Comparison of ENCODE assay signal across 8 cellular contexts in the genomic region with DNA sequence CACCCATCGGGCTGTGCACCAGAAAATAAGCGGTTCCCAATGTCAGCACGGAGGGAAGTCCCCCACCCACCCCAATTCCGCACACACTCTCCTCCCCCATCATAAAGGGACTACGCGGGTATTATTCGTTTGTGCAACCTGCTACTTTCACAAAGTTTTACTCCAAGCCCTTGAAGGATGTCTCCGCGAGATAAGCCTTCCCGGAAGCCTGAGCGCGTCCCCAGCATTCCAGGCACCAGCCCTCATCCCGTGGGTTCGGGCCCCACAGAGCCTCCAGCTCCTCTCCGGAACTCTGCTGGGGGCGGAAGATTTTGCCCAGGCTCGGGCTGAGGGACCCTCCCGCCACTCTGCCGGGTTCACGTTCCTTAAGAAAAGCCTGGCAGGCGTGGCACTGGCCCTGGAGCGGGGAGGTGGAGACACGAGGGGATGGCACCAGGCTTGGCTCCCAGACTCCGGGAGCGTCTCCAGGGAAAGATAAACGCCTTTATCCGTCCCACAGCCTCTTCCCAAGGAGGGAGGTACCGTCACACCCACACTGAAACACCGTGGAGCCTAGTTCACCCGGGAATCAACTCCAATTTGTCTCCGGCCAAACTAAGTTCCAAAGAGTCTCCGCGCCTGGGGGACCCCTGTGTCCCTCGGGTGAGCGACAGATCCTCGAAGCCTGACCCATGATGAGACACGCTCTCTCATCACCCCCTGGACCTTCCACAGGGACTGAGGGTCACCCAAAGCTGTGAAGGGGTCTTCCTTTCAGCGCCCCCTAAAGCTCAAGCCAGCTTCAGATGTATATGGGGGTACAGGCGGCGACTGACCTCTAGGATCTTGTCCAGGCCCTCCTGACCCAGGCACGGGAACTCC. TPM values are rescaled to one million over a fixed set of nuclear protein-coding genes. Genes with fewer than 3 reads are reported as not detected.
DNase-seq lines count a peak whose midpoint lies in the region; ATAC-seq, FAIRE-seq and TF ChIP-seq lines count a peak whose summit lies in the region.

No MANE protein-coding gene starts in this region.

- TF ChIP-seq CTCF in heart left ventricle (IDR thresholded peaks at IDR 0.05) (no peak), chondrocyte (IDR thresholded peaks at IDR 0.05) (no peak), pancreas (IDR thresholded peaks at IDR 0.05) (no peak)

- peak overlapping the region; percentile 65 for H3K4me3 Mint-ChIP-seq in chondrocyte (ENCODE audit: unreplicated experiment)

- H3K9me3 ChIP-seq in heart left ventricle (no peaks in the 10 kb centered on the region), pancreas (no peaks in the 10 kb centered on the region)

- peaks cover 3% of the 10 kb centered on the region for H3K36me3 Mint-ChIP-seq in chondrocyte (ENCODE audit: low read depth)

- H3K27ac ChIP-seq in heart left ventricle (peak overlapping the region in 1 of 12 donors; percentile 24), pancreas (peak overlapping the region; percentile 55 to 75 (median 73))

- peaks cover 14% of the 10 kb centered on the region for H3K4me1 Mint-ChIP-seq in chondrocyte (ENCODE audit: low read depth)

- no peak for FAIRE-seq in pancreas (lab: Jason Lieb, UNC)
- no peak for FAIRE-seq in urothelium cell line (lab: Jason Lieb, UNC)

- DNase-seq in heart left ventricle, result no peak
- no peak for DNase-seq in Right ventricle myocardium superior
- DNase-seq in chondrocyte (ENCODE audit: low spot score), result no peak
- no peak for DNase-seq in pancreas
- DNase-seq in urothelium cell line (ENCODE audit: low spot score), result peak; percentile 31

- TF ChIP-seq POLR2A in heart left ventricle (IDR thresholded peaks at IDR 0.05), result no peak

- ATAC-seq in heart left ventricle (no peak), Right ventricle myocardium superior (ENCODE audit: poor library complexity) (no peak), pancreas (peak; percentile 2 to 17 (median 15)), GM21825 (IDR thresholded peaks at IDR 0.05; ENCODE audit: unreplicated experiment) (no peak), GM21529 (IDR thresholded peaks at IDR 0.05; ENCODE audit: unreplicated experiment) (no peak), HG02885 (IDR thresholded peaks at IDR 0.05; ENCODE audit: poor library complexity, unreplicated experiment) (no peak)

- no peak overlapping the region for H3K27ac Mint-ChIP-seq in chondrocyte (ENCODE audit: unreplicated experiment)

- H3K27me3 Mint-ChIP-seq in chondrocyte (ENCODE audit: low read depth), result peaks cover 48% of the 10 kb centered on the region

- H3K36me3 ChIP-seq in heart left ventricle (no peaks in the 10 kb centered on the region), pancreas (no peaks in the 10 kb centered on the region)

- peaks cover 16 to 56% (median 28%) of the 10 kb centered on the region in 9 donors for H3K27me3 ChIP-seq in heart left ventricle
- no peaks in the 10 kb centered on the region for H3K27me3 ChIP-seq in pancreas

- peaks cover 0 to 30% (median 9%) of the 10 kb centered on the region in 12 donors for H3K4me1 ChIP-seq in heart left ventricle
- peaks cover 0 to 19% (median 0%) of the 10 kb centered on the region in 3 donors for H3K4me1 ChIP-seq in pancreas

- intact Hi-C loops in heart left ventricle (cut with DNase I), result no loop called here
- intact Hi-C loops in Right ventricle myocardium superior (cut with DNase I), result no loop called here
- intact Hi-C loops in pancreas (cut with DNase I), result no loop called here

- WGBS in heart left ventricle, 4 donors, result 32 to 55% (median 42%) methylated on average over 24 to 41 of the region's 41 CpGs
- 10 to 11% methylated on average over 41 of the region's 41 CpGs for whole genome bisulfite sequencing in pancreas, 2 donors

- H3K4me3 ChIP-seq in heart left ventricle (peak overlapping the region in 11 of 12 donors; percentile 31 to 61 (median 46)), pancreas (peak overlapping the region; percentile 72 to 86 (median 82))

- H3K9me3 Mint-ChIP-seq in chondrocyte (ENCODE audit: low read depth), result no peaks in the 10 kb centered on the region

RNA-seq across cellular contexts. Expression of a gene that starts 0.9 kb away (rescaled TPM):
- total RNA-seq in heart left ventricle (1 to 10 TPM in 1 of 9 donors, under 1 TPM in 8; 0.08 to 2.1 (median 0.40) TPM), Right ventricle myocardium superior (0.65 TPM), chondrocyte (not detected in 3 replicates), pancreas (10 to 100 TPM; 10.8 to 32.4 (median 18.7) TPM)
- polyA plus RNA-seq in heart left ventricle (under 1 TPM; 0.25 to 0.27 TPM), pancreas (10 to 100 TPM; 20.5 to 30.8 TPM)

Comparison
In these comparisons a context has a peak if more than half of its experiments do, and no peak if none do; other contexts are left out.
1. ATAC-seq: peak in pancreas (4 of 4); none in heart left ventricle (0 of 4), Right ventricle myocardium superior (single experiment), GM21825 (single experiment), GM21529 (single experiment) and HG02885 (single experiment).